30 cellular contexts compared by ENCODE assay signal in genomic region chr1:155022136-155022926, GRCh38. TPM values are rescaled to one million over a fixed set of nuclear protein-coding genes. Genes with fewer than 3 reads are reported as not detected.
DNase-seq lines count a peak whose midpoint lies in the region; ATAC-seq and TF ChIP-seq lines count a peak whose summit lies in the region.
"Had no signal": no experiment of that assay in that cellular context is flagged by ENCODE, and none has a peak within 500 bp of the region (broad histone marks: within the 10 kb centered on the region; RNA-seq: fewer than 3 reads in every experiment).

No MANE protein-coding gene starts in this region.

- no peaks in the 10 kb centered on the region for H3F3A ChIP-seq in GM23248 (ENCODE audit: insufficient read depth)

- no peak overlapping the region for H3K27ac ChIP-seq in mammary epithelial cell (ENCODE audit: insufficient read depth, low read depth, low read length)
- H3K27ac ChIP-seq in GM23248, result no peak overlapping the region
- H3K27ac ChIP-seq: gastroesophageal sphincter, upper lobe of left lung, WERI-Rb-1 had no signal

- H3K27me3 ChIP-seq in mammary epithelial cell (ENCODE audit: insufficient read depth, low read length) (no peaks in the 10 kb centered on the region), GM23248 (replicated peaks; ENCODE audit: insufficient read depth) (no peaks in the 10 kb centered on the region)
- H3K27me3 ChIP-seq: esophagus squamous epithelium, gastroesophageal sphincter, upper lobe of left lung had no signal

- POLR2A ChIA-PET in MCF 10A (lab: Yijun Ruan, JAX), result interaction anchor here (0.6 to 14.0 kb wide), 20 partner anchors 7 to 102 kb away, joined by 3 to 312 read pairs (median 8); partner anchors contain the start of genes ADAM15, CKS1B, DCST1 and DCST2

- peak overlapping the region; percentile 3 for H3K4me3 Mint-ChIP-seq in MCF 10A (ENCODE audit: unreplicated experiment)
- H3K4me3 Mint-ChIP-seq in central memory CD8-positive, alpha-beta T cell, result no peak overlapping the region
- H3K4me3 Mint-ChIP-seq in stimulated activated memory B cell treated with anti-CD40 and anti-IgM and Interleukin-4, amounts not matched to agents 10 μg/mL and 1 μg/mL and 100 μg/mL, for 72 hours, result no peak overlapping the region
- H3K4me3 Mint-ChIP-seq: brain; CD4-positive, alpha-beta memory T cell; T-helper 1 cell treated with Interleukin-12 subunit alpha and Interleukin-12 subunit beta and Interleukin-4 antibody, amounts not matched to agents 30 μg/mL and 1 μg/mL, for 36 hours had no signal

- H3K9ac ChIP-seq in mammary epithelial cell (ENCODE audit: insufficient read depth, low read length), result no peak overlapping the region
- no peak overlapping the region for H3K9ac ChIP-seq in GM23248

- H3K36me3 ChIP-seq in mammary epithelial cell (ENCODE audit: insufficient read depth, low read length) (no peaks in the 10 kb centered on the region), GM23248 (ENCODE audit: low read depth) (no peaks in the 10 kb centered on the region)
- H3K36me3 ChIP-seq: gastroesophageal sphincter, HAP-1, upper lobe of left lung had no signal

- H2AFZ ChIP-seq in mammary epithelial cell (ENCODE audit: low read depth, low read length) (no peak overlapping the region), GM23248 (no peak overlapping the region)

- no peak for TF ChIP-seq CTCF in MCF 10A (IDR thresholded peaks at IDR 0.05; ENCODE audit: unreplicated experiment)
- TF ChIP-seq CTCF in mammary epithelial cell (conservative IDR thresholded peaks at IDR 0.05 in 1 of 2, IDR thresholded peaks at IDR 0.05 in 1 of 2; ENCODE audit: extremely low read depth in 1 of 2, insufficient read depth in 1 of 2, low read depth in 1 of 2, low read length in 2 of 2), result no peak
- TF ChIP-seq CTCF in lower leg skin (IDR thresholded peaks at IDR 0.05), result no peak

- H3K4me1 ChIP-seq in mammary epithelial cell (ENCODE audit: insufficient read depth, low read length), result peaks cover 29% of the 10 kb centered on the region
- H3K4me1 ChIP-seq in GM23248 (ENCODE audit: insufficient read depth), result peaks cover 11% of the 10 kb centered on the region

- TF ChIP-seq EP300 in Ishikawa (IDR thresholded peaks at IDR 0.05; ENCODE audit: borderline replicate concordance), result no peak

- H4K20me1 ChIP-seq in mammary epithelial cell (ENCODE audit: insufficient read depth, low read length), result no peaks in the 10 kb centered on the region
- H4K20me1 ChIP-seq in GM23248 (ENCODE audit: insufficient read depth), result no peaks in the 10 kb centered on the region

- H3K4me2 ChIP-seq in mammary epithelial cell (ENCODE audit: insufficient read depth, low read depth, low read length) (no peak overlapping the region), GM23248 (ENCODE audit: unreplicated experiment) (no peak overlapping the region)

- H3K9me3 Mint-ChIP-seq in MCF 10A (ENCODE audit: unreplicated experiment), result no peaks in the 10 kb centered on the region
- H3K9me3 Mint-ChIP-seq in central memory CD8-positive, alpha-beta T cell, result no peaks in the 10 kb centered on the region
- no peaks in the 10 kb centered on the region for H3K9me3 Mint-ChIP-seq in stimulated activated memory B cell treated with anti-CD40 and anti-IgM and Interleukin-4, amounts not matched to agents 10 μg/mL and 1 μg/mL and 100 μg/mL, for 72 hours
- H3K9me3 Mint-ChIP-seq: brain; T-helper 1 cell treated with Interleukin-12 subunit alpha and Interleukin-12 subunit beta and Interleukin-4 antibody, amounts not matched to agents 30 μg/mL and 1 μg/mL, for 36 hours had no signal

- BruUV-seq in MCF 10A (replicated peaks; lab: Mats Ljungman, UMichigan) (no TSS peak), mammary epithelial cell (replicated peaks; lab: Mats Ljungman, UMichigan) (no TSS peak)

- in situ Hi-C loops in mammary epithelial cell (cut with MboI; ENCODE audit: low sequenced_read_pairs in 2 of 2), result no loop called here
- in situ Hi-C loops in GM23248 (cut with MboI), result no loop called here

- H3K4me3 ChIP-seq in mammary epithelial cell (replicated peaks in 1 of 3; ENCODE audit: insufficient read depth in 1 of 3, low read depth in 2 of 3, low read length in 3 of 3) (no peak overlapping the region), lower leg skin (ENCODE audit: low read depth, poor library complexity, severe bottlenecking) (no peak overlapping the region), GM23248 (no peak overlapping the region)
- H3K4me3 ChIP-seq: esophagus squamous epithelium, gastroesophageal sphincter, GM12878, HAP-1, upper lobe of left lung had no signal

- peaks cover 67% of the 10 kb centered on the region for H3K4me1 Mint-ChIP-seq in MCF 10A (ENCODE audit: insufficient read depth, unreplicated experiment)
- peaks cover 18% of the 10 kb centered on the region for H3K4me1 Mint-ChIP-seq in central memory CD8-positive, alpha-beta T cell
- H3K4me1 Mint-ChIP-seq in stimulated activated memory B cell treated with anti-CD40 and anti-IgM and Interleukin-4, amounts not matched to agents 10 μg/mL and 1 μg/mL and 100 μg/mL, for 72 hours, result peaks cover 35% of the 10 kb centered on the region

- dilution Hi-C loops in mammary epithelial cell (cut with HindIII; ENCODE audit: low sequenced_read_pairs), result loop anchor here (5.0 kb wide), 1 partner anchor 40 kb away; the partner anchor contains the start of gene EFNA4

- peaks cover 49% of the 10 kb centered on the region for H3K36me3 Mint-ChIP-seq in MCF 10A (ENCODE audit: insufficient read depth, unreplicated experiment)
- no peaks in the 10 kb centered on the region for H3K36me3 Mint-ChIP-seq in central memory CD8-positive, alpha-beta T cell (ENCODE audit: insufficient read depth)
- peaks cover 7% of the 10 kb centered on the region for H3K36me3 Mint-ChIP-seq in stimulated activated memory B cell treated with anti-CD40 and anti-IgM and Interleukin-4, amounts not matched to agents 10 μg/mL and 1 μg/mL and 100 μg/mL, for 72 hours
- H3K36me3 Mint-ChIP-seq: brain had no signal

- DNase-seq in MCF 10A (ENCODE audit: unreplicated experiment) (peak; percentile 31), mammary epithelial cell (no peak), SKM-1 (lab: John Stamatoyannopoulos, UW; ENCODE audit: unreplicated experiment) (no peak), lower leg skin (ENCODE audit: low spot score in 2 of 2) (no peak), GM23248 (no peak)
- no peak for DNase-seq in central memory CD8-positive, alpha-beta T cell (ENCODE audit: low spot score in 2 of 2)
- DNase-seq: ACHN; activated CD4-positive, alpha-beta T cell treated with anti-CD3 and anti-CD28 coated beads, Interleukin-2, amount 50 U/mL, for 48 hours; activated CD8-positive, alpha-beta memory T cell treated with anti-CD3 and anti-CD28 coated beads, Interleukin-2, amount 50 U/mL, for 48 hours; activated effector memory CD4-positive, alpha-beta T cell treated with Interleukin-2 at 50 U/mL for 16 hours; CD4-positive, alpha-beta memory T cell; effector memory CD4-positive, alpha-beta T cell; esophagus squamous epithelium; NCI-H1048; NCI-H1930; NCI-H2227 treated with DMSO at 0.1 percent for 48 hours; NCI-H82; SIG-M5; WERI-Rb-1 had no signal

- H3K27me3 Mint-ChIP-seq in MCF 10A (ENCODE audit: insufficient read depth, unreplicated experiment), result no peaks in the 10 kb centered on the region
- H3K27me3 Mint-ChIP-seq in central memory CD8-positive, alpha-beta T cell, result no peaks in the 10 kb centered on the region
- H3K27me3 Mint-ChIP-seq in stimulated activated memory B cell treated with anti-CD40 and anti-IgM and Interleukin-4, amounts not matched to agents 10 μg/mL and 1 μg/mL and 100 μg/mL, for 72 hours, result no peaks in the 10 kb centered on the region
- H3K27me3 Mint-ChIP-seq: CD4-positive, alpha-beta memory T cell had no signal

- no peak for TF ChIP-seq RAD21 in Ishikawa (IDR thresholded peaks at IDR 0.05; ENCODE audit: low read depth)

- CTCF ChIA-PET in MCF 10A (lab: Yijun Ruan, JAX), result interaction anchor here (0.7 to 14.4 kb wide), 12 partner anchors 10 to 465 kb away, joined by 3 to 390 read pairs (median 4); partner anchors contain the start of genes ADAM15 and SHC1
- CTCF ChIA-PET in mammary epithelial cell (lab: Charles Lee; ENCODE audit: low non-redundant PET), result no interaction called here

- 82% methylated on average over 6 of the region's 8 CpGs for WGBS in mammary epithelial cell (ENCODE audit: low coverage, missing lambda C conversion rate)
- 69 to 78% methylated on average over 8 of the region's 8 CpGs for WGBS in lower leg skin, 2 donors
- WGBS in GM23248 (ENCODE audit: low coverage in 1 of 2, low lambda C conversion rate in 2 of 2, missing lambda C conversion rate in 2 of 2), 2 experiments, result 80 to 85% methylated on average over 8 of the region's 8 CpGs

- no peak for ATAC-seq in central memory CD8-positive, alpha-beta T cell (replicated peaks; ENCODE audit: extremely low read depth, poor library complexity, severe bottlenecking)
- ATAC-seq in stimulated activated memory B cell treated with anti-CD40 and anti-IgM and Interleukin-4, amounts not matched to agents 10 μg/mL and 1 μg/mL and 100 μg/mL, for 72 hours, result no peak
- ATAC-seq: gastroesophageal sphincter, GM12878 had no signal

- H3K9me3 ChIP-seq in mammary epithelial cell (replicated peaks; ENCODE audit: insufficient read depth, low read length), result no peaks in the 10 kb centered on the region
- H3K9me3 ChIP-seq in GM23248 (ENCODE audit: low read depth), result no peaks in the 10 kb centered on the region
- H3K9me3 ChIP-seq: esophagus squamous epithelium, gastroesophageal sphincter, HAP-1, upper lobe of left lung had no signal

- intact Hi-C loops in MCF 10A (cut with micrococcal nuclease), result no loop called here
- intact Hi-C loops in mammary epithelial cell (cut with micrococcal nuclease), result no loop called here
- intact Hi-C loops in lower leg skin (cut with DNase I; ENCODE audit: low total_unique reads), result no loop called here

- no peaks in the 10 kb centered on the region for H3K79me2 ChIP-seq in mammary epithelial cell (ENCODE audit: insufficient read depth, low read length)
- H3K79me2 ChIP-seq in GM23248 (ENCODE audit: insufficient read depth), result no peaks in the 10 kb centered on the region

- H3K27ac Mint-ChIP-seq in MCF 10A (ENCODE audit: low read depth, unreplicated experiment), result peak overlapping the region; percentile 52
- H3K27ac Mint-ChIP-seq in central memory CD8-positive, alpha-beta T cell (ENCODE audit: low read depth), result peak overlapping the region; percentile 63
- H3K27ac Mint-ChIP-seq in stimulated activated memory B cell treated with anti-CD40 and anti-IgM and Interleukin-4, amounts not matched to agents 10 μg/mL and 1 μg/mL and 100 μg/mL, for 72 hours, result peak overlapping the region; percentile 70
- H3K27ac Mint-ChIP-seq: brain had no signal

- H3K9me2 ChIP-seq in GM23248 (ENCODE audit: insufficient read depth), result no peaks in the 10 kb centered on the region

- no peak for TF ChIP-seq POLR2A in lower leg skin (IDR thresholded peaks at IDR 0.05)

RNA-seq across cellular contexts. Expression of gene DCST2, which starts 11.2 kb away (rescaled TPM):
- 0.91 and 1.8 TPM in 2 replicates for total RNA-seq in MCF 10A (2022)
- total RNA-seq in mammary epithelial cell, result under 1 TPM; 0.33 to 0.66 TPM
- 0.15 TPM for polyA plus RNA-seq in mammary epithelial cell
- polyA minus RNA-seq in mammary epithelial cell, result not detected
- total RNA-seq in lower leg skin, result 10 to 100 TPM in 1 of 4 donors, 1 to 10 TPM in 3; 3.8 to 11.5 (median 6.3) TPM
- total RNA-seq in GM23248 (2014; rRNA removed; shearing (Covaris generic)), result not detected in 2 replicates
- 0.14 and 0.16 TPM in 2 replicates for polyA plus RNA-seq in GM23248 (2016; fragmentation: Nextera tagmentation; extraction: Ambion mirVana)
- polyA plus RNA-seq: CD4-positive, alpha-beta memory T cell had no signal

RNA-seq across cellular contexts. Expression of gene DCST1, which starts 11.3 kb away (rescaled TPM):
- total RNA-seq in MCF 10A (2022) (0.21 and 0.42 TPM in 2 replicates), mammary epithelial cell (not detected), lower leg skin (1 to 10 TPM in 2 of 4 donors, under 1 TPM in 2; 0.38 to 3.6 (median 0.87) TPM)
- polyA plus RNA-seq in mammary epithelial cell (not detected), GM23248 (2016; fragmentation: Nextera tagmentation; extraction: Ambion mirVana) (not detected in 2 replicates)
- not detected for polyA minus RNA-seq in mammary epithelial cell
- total RNA-seq in GM23248 (2014; rRNA removed; shearing (Covaris generic)), result not detected in 2 replicates
- total RNA-seq: gastroesophageal sphincter, GM12878, lung microvascular endothelial cell, OCI-LY7, omental fat pad had no signal
- polyA plus RNA-seq: CD4-positive, alpha-beta memory T cell; GM12878 had no signal

RNA-seq across cellular contexts. Expression of gene ZBTB7B, which starts 19.7 kb away (rescaled TPM):
- 169 and 175 TPM in 2 replicates for total RNA-seq in MCF 10A (2022)
- total RNA-seq in mammary epithelial cell, result 10 to 100 TPM; 33.0 to 51.9 TPM
- polyA plus RNA-seq in mammary epithelial cell, result 22.2 TPM
- polyA minus RNA-seq in mammary epithelial cell, result 17.8 TPM
- total RNA-seq in lower leg skin, result 100 to 1,000 TPM; 270 to 295 (median 286) TPM
- 16.8 and 27.0 TPM in 2 replicates for total RNA-seq in GM23248 (2014; rRNA removed; shearing (Covaris generic))
- polyA plus RNA-seq in GM23248 (2016; fragmentation: Nextera tagmentation; extraction: Ambion mirVana), result 2.3 and 2.9 TPM in 2 replicates

RNA-seq across cellular contexts. Expression of gene ADAM15, which starts 28.8 kb away (rescaled TPM):
- total RNA-seq in MCF 10A (2022) (385 and 456 TPM in 2 replicates), mammary epithelial cell (100 to 1,000 TPM; 111 to 127 TPM), lower leg skin (100 to 1,000 TPM; 232 to 289 (median 279) TPM)
- polyA plus RNA-seq in mammary epithelial cell (129 TPM), GM23248 (2016; fragmentation: Nextera tagmentation; extraction: Ambion mirVana) (73.0 and 80.4 TPM in 2 replicates)
- 284 TPM for polyA minus RNA-seq in mammary epithelial cell
- total RNA-seq in GM23248 (2014; rRNA removed; shearing (Covaris generic)), result 85.6 and 109 TPM in 2 replicates

RNA-seq across cellular contexts. Expression of gene LENEP, which starts 28.9 kb away (rescaled TPM):
- total RNA-seq in MCF 10A (2022) (0.83 TPM in 1 of 2 replicates, not detected in the other), mammary epithelial cell (1 to 10 TPM in 1 of 2 donors, under 1 TPM in 1; 0.82 to 1.5 TPM), lower leg skin (1 to 10 TPM in 1 of 4 donors, not detected in 3; 1.4 TPM)
- polyA plus RNA-seq in mammary epithelial cell (0.16 TPM), GM23248 (2016; fragmentation: Nextera tagmentation; extraction: Ambion mirVana) (not detected in 2 replicates)
- not detected for polyA minus RNA-seq in mammary epithelial cell
- total RNA-seq in GM23248 (2014; rRNA removed; shearing (Covaris generic)), result not detected in 2 replicates
- total RNA-seq: esophagus squamous epithelium, gastroesophageal sphincter, omental fat pad had no signal
- polyA plus RNA-seq: CD4-positive, alpha-beta memory T cell; GM12878 had no signal
